In the genomic region with DNA sequence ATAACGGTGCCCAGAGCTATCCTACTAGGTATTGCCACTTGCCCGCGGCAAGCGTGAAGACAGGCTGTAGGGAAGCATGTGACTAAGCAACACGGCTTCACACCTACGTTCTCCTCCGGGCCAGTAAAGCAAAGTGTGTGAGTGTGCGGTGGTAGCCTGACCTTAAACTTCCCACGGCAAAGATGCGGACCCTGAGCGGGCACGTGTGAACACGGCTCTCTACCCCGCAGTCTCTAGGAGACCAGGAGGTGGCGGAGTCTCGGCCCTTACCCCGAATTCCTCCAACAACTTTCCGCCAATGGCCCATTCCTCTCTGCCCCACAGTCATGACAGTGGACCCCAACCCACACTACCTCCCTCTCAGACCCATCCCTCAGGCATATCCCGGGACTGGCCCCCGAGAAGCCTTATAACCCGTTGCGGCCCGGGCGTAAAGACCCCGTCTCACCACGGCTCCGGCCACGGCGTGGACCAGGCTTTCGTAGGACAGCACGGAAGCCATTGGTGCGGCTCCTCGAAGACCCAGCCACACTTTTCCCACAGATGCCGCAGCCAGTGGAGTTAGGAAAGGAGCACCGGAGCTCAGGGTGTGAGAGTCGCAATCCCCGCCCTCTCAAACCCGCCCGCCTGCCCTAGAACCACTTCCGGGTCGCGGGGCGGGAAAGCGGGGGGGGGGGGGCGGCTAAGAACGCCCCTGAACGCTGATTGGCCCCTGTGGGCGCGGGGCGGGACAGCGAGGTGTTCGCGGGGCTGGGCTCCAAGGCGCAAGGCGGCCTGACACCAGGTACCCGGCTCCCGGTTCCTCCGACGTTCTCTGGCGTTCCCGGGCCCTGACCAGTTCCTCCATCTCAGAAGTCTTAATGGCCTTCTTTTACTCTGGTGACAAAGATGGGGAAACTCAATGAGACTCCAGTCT, we compare ENCODE assay signal across 1 cellular context.
A peak's percentile ranks its signal among the peaks of the same experiment; 100 is the strongest.
TF ChIP-seq lines count a peak whose summit lies in the region.

A gene with protein sequence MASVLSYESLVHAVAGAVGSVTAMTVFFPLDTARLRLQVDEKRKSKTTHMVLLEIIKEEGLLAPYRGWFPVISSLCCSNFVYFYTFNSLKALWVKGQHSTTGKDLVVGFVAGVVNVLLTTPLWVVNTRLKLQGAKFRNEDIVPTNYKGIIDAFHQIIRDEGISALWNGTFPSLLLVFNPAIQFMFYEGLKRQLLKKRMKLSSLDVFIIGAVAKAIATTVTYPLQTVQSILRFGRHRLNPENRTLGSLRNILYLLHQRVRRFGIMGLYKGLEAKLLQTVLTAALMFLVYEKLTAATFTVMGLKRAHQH (minus strand): TSS at position 600 of the 916 bp plus-strand sequence. CDS start 98 bp downstream, at position 502.

TF ChIP-seq in K562, 482 proteins besides CTCF, POLR2A, EP300 and RAD21 (continued from another document and continues in another):
- TF ChIP-seq, protein P1, sequence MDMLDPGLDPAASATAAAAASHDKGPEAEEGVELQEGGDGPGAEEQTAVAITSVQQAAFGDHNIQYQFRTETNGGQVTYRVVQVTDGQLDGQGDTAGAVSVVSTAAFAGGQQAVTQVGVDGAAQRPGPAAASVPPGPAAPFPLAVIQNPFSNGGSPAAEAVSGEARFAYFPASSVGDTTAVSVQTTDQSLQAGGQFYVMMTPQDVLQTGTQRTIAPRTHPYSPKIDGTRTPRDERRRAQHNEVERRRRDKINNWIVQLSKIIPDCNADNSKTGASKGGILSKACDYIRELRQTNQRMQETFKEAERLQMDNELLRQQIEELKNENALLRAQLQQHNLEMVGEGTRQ (CRISPR knock-in tag; IDR thresholded peaks at IDR 0.05): no peak
- TF ChIP-seq POLR3A (IDR thresholded peaks at IDR 0.05; ENCODE audit: borderline replicate concordance, extremely low read depth, insufficient read depth, insufficient read length) (no peak), MYNN (IDR thresholded peaks at IDR 0.05) (no peak), MYNN (CRISPR knock-in tag; IDR thresholded peaks at IDR 0.05) (no peak), YY1 (IDR thresholded peaks at IDR 0.05; ENCODE audit: borderline replicate concordance in 1 of 3, control insufficient read depth in 1 of 3, extremely low read depth in 1 of 3, insufficient read depth in 3 of 3, insufficient read length in 1 of 3, insufficient replicate concordance in 2 of 3, low read depth in 1 of 3, low read length in 2 of 3) (peak in 1 of 3 experiments; percentile 67), ZNF347 (CRISPR knock-in tag; IDR thresholded peaks at IDR 0.05; ENCODE audit: low read depth) (no peak), BHLHE40 (IDR thresholded peaks at IDR 0.05; ENCODE audit: low read length) (peak; percentile 78), L3MBTL2 (IDR thresholded peaks at IDR 0.05) (peak; percentile 93), STAT5A (IDR thresholded peaks at IDR 0.05; ENCODE audit: borderline replicate concordance, low read length) (no peak), TRIM28 (IDR thresholded peaks at IDR 0.05) (no peak), ZKSCAN8 (CRISPR knock-in tag; IDR thresholded peaks at IDR 0.05) (no peak), CXXC5 (CRISPR knock-in tag; IDR thresholded peaks at IDR 0.05) (peak; percentile 46), MYC (IDR thresholded peaks at IDR 0.05; ENCODE audit: low read depth, low read length) (peak; percentile 62; the same call in 1 of the 2 replicates), MYC (CRISPR knock-in tag; IDR thresholded peaks at IDR 0.05; ENCODE audit: borderline replicate concordance, low read depth) (peak; percentile 60; the same call in 1 of the 2 replicates), ELF1 (tag; IDR thresholded peaks at IDR 0.05) (peak; percentile 61; the same call in 1 of the 2 replicates), MTA3 (IDR thresholded peaks at IDR 0.05; ENCODE audit: borderline replicate concordance) (no peak), XRCC3 (IDR thresholded peaks at IDR 0.05) (no peak), FOSL1 (tag; conservative IDR thresholded peaks at IDR 0.05) (0 out of 2 replicates have a peak, but pooled peaks have one; percentile 14), TAF7 (tag; IDR thresholded peaks at IDR 0.05) (0 out of 2 replicates have a peak, but pooled peaks have one; percentile 20), ZNF311 (CRISPR knock-in tag; IDR thresholded peaks at IDR 0.05) (no peak), ZBTB7A (IDR thresholded peaks at IDR 0.05; ENCODE audit: borderline replicate concordance, control insufficient read depth, low read depth, low read length) (0 out of 2 replicates have a peak, but pooled peaks have one; percentile 4), ZNF584 (CRISPR knock-in tag; IDR thresholded peaks at IDR 0.05; ENCODE audit: low read depth) (no peak), MXI1 (IDR thresholded peaks at IDR 0.05; ENCODE audit: low read depth, low read length) (no peak), ZNF696 (CRISPR knock-in tag; conservative IDR thresholded peaks at IDR 0.05) (no peak), RFX5 (IDR thresholded peaks at IDR 0.05; ENCODE audit: low read depth, low read length) (no peak), FOXM1 (IDR thresholded peaks at IDR 0.05; ENCODE audit: low read depth) (no peak), FOXM1 (CRISPR knock-in tag; IDR thresholded peaks at IDR 0.05; ENCODE audit: low read depth) (no peak), EGR1 (conservative IDR thresholded peaks at IDR 0.05) (0 out of 2 replicates have a peak, but pooled peaks have one; percentile 9), ZNF431 (CRISPR knock-in tag; IDR thresholded peaks at IDR 0.05) (no peak), CBX8 (IDR thresholded peaks at IDR 0.05; ENCODE audit: borderline replicate concordance, extremely low read depth, low read depth, low read length, poor library complexity, severe bottlenecking) (no peak), HDAC2 (IDR thresholded peaks at IDR 0.05) (0 out of 2 replicates have a peak, but pooled peaks have one; percentile 47), POLR2G (IDR thresholded peaks at IDR 0.05; ENCODE audit: low read depth, low read length) (peak; percentile 82), MEF2A (IDR thresholded peaks at IDR 0.05; ENCODE audit: control insufficient read depth, low read depth, low read length) (no peak), YBX1 (IDR thresholded peaks at IDR 0.05) (no peak), ARID1B (IDR thresholded peaks at IDR 0.05) (0 out of 2 replicates have a peak, but pooled peaks have one; percentile 16), SMC3 (conservative IDR thresholded peaks at IDR 0.05; ENCODE audit: insufficient read depth, low read depth, low read length) (no peak)
- TF ChIP-seq, protein P2, sequence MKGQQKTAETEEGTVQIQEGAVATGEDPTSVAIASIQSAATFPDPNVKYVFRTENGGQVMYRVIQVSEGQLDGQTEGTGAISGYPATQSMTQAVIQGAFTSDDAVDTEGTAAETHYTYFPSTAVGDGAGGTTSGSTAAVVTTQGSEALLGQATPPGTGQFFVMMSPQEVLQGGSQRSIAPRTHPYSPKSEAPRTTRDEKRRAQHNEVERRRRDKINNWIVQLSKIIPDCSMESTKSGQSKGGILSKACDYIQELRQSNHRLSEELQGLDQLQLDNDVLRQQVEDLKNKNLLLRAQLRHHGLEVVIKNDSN (CRISPR knock-in tag; IDR thresholded peaks at IDR 0.05): peak; percentile 73
- TF ChIP-seq, protein P3, sequence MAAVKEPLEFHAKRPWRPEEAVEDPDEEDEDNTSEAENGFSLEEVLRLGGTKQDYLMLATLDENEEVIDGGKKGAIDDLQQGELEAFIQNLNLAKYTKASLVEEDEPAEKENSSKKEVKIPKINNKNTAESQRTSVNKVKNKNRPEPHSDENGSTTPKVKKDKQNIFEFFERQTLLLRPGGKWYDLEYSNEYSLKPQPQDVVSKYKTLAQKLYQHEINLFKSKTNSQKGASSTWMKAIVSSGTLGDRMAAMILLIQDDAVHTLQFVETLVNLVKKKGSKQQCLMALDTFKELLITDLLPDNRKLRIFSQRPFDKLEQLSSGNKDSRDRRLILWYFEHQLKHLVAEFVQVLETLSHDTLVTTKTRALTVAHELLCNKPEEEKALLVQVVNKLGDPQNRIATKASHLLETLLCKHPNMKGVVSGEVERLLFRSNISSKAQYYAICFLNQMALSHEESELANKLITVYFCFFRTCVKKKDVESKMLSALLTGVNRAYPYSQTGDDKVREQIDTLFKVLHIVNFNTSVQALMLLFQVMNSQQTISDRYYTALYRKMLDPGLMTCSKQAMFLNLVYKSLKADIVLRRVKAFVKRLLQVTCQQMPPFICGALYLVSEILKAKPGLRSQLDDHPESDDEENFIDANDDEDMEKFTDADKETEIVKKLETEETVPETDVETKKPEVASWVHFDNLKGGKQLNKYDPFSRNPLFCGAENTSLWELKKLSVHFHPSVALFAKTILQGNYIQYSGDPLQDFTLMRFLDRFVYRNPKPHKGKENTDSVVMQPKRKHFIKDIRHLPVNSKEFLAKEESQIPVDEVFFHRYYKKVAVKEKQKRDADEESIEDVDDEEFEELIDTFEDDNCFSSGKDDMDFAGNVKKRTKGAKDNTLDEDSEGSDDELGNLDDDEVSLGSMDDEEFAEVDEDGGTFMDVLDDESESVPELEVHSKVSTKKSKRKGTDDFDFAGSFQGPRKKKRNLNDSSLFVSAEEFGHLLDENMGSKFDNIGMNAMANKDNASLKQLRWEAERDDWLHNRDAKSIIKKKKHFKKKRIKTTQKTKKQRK (IDR thresholded peaks at IDR 0.05; ENCODE audit: borderline replicate concordance, low read depth, low read length): no peak
- TF ChIP-seq, protein P4, sequence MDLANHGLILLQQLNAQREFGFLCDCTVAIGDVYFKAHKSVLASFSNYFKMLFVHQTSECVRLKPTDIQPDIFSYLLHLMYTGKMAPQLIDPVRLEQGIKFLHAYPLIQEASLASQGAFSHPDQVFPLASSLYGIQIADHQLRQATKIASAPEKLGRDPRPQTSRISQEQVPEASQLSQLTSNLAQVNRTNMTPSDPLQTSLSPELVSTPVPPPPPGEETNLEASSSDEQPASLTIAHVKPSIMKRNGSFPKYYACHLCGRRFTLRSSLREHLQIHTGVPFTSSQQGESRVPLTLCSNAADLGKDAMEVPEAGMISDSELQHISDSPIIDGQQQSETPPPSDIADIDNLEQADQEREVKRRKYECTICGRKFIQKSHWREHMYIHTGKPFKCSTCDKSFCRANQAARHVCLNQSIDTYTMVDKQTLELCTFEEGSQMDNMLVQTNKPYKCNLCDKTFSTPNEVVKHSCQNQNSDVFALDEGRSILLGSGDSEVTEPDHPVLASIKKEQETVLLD (IDR thresholded peaks at IDR 0.05): no peak
- TF ChIP-seq, protein P5, sequence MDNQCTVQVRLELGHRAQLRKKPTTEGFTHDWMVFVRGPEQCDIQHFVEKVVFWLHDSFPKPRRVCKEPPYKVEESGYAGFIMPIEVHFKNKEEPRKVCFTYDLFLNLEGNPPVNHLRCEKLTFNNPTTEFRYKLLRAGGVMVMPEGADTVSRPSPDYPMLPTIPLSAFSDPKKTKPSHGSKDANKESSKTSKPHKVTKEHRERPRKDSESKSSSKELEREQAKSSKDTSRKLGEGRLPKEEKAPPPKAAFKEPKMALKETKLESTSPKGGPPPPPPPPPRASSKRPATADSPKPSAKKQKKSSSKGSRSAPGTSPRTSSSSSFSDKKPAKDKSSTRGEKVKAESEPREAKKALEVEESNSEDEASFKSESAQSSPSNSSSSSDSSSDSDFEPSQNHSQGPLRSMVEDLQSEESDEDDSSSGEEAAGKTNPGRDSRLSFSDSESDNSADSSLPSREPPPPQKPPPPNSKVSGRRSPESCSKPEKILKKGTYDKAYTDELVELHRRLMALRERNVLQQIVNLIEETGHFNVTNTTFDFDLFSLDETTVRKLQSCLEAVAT (IDR thresholded peaks at IDR 0.05): peak; percentile 26 to 47; a peak in 1 of 4 replicates
- TF ChIP-seq, protein P6, sequence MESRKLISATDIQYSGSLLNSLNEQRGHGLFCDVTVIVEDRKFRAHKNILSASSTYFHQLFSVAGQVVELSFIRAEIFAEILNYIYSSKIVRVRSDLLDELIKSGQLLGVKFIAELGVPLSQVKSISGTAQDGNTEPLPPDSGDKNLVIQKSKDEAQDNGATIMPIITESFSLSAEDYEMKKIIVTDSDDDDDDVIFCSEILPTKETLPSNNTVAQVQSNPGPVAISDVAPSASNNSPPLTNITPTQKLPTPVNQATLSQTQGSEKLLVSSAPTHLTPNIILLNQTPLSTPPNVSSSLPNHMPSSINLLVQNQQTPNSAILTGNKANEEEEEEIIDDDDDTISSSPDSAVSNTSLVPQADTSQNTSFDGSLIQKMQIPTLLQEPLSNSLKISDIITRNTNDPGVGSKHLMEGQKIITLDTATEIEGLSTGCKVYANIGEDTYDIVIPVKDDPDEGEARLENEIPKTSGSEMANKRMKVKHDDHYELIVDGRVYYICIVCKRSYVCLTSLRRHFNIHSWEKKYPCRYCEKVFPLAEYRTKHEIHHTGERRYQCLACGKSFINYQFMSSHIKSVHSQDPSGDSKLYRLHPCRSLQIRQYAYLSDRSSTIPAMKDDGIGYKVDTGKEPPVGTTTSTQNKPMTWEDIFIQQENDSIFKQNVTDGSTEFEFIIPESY (CRISPR knock-in tag; IDR thresholded peaks at IDR 0.05): no peak
- TF ChIP-seq, protein P7, sequence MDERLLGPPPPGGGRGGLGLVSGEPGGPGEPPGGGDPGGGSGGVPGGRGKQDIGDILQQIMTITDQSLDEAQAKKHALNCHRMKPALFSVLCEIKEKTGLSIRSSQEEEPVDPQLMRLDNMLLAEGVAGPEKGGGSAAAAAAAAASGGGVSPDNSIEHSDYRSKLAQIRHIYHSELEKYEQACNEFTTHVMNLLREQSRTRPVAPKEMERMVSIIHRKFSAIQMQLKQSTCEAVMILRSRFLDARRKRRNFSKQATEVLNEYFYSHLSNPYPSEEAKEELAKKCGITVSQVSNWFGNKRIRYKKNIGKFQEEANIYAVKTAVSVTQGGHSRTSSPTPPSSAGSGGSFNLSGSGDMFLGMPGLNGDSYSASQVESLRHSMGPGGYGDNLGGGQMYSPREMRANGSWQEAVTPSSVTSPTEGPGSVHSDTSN (CRISPR knock-in tag; IDR thresholded peaks at IDR 0.05; ENCODE audit: low read depth): no peak
- TF ChIP-seq, protein P7 (tag; conservative IDR thresholded peaks at IDR 0.05; ENCODE audit: low read depth): no peak
